In genomic region chr5:40347981-40348725, GRCh38 we compare ENCODE assay signal across 17 cellular contexts.
"Had no signal": no experiment of that assay in that cellular context is flagged by ENCODE, and none has a peak within 500 bp of the region (broad histone marks: within the 10 kb centered on the region; RNA-seq: fewer than 3 reads in every experiment).

No MANE protein-coding gene starts in this region.

- DNase-seq: dermis blood vessel endothelial cell; effector memory CD4-positive, alpha-beta T cell; foreskin melanocyte; glutamatergic neuron; heart right ventricle; hippocampal formation; islet precursor cell; kidney glomerular epithelial cell; left ventricle myocardium superior; lower lobe of right lung; natural killer cell; spleen; stimulated activated naive B cell treated with anti-CD40 and anti-IgM and Interleukin-4, amounts not matched to agents 10 μg/mL and 1 μg/mL and 100 μg/mL, for 72 hours; stimulated activated naive CD8-positive, alpha-beta T cell treated with anti-CD3 and anti-CD28 coated beads, Interleukin-15, amount 100 ng/mL, for 72 hours; transverse colon; upper lobe of right lung; uterus had no signal

- H3K4me1 Mint-ChIP-seq: natural killer cell; stimulated activated naive B cell treated with anti-CD40 and anti-IgM and Interleukin-4, amounts not matched to agents 10 μg/mL and 1 μg/mL and 100 μg/mL, for 72 hours had no signal

- H3K27ac Mint-ChIP-seq: natural killer cell; stimulated activated naive B cell treated with anti-CD40 and anti-IgM and Interleukin-4, amounts not matched to agents 10 μg/mL and 1 μg/mL and 100 μg/mL, for 72 hours had no signal

- H3K27me3 Mint-ChIP-seq: stimulated activated naive B cell treated with anti-CD40 and anti-IgM and Interleukin-4, amounts not matched to agents 10 μg/mL and 1 μg/mL and 100 μg/mL, for 72 hours; stimulated activated naive CD8-positive, alpha-beta T cell treated with anti-CD3 and anti-CD28 coated beads, Interleukin-15, amount 100 ng/mL, for 72 hours had no signal

- H3K4me3 Mint-ChIP-seq: natural killer cell; stimulated activated naive B cell treated with anti-CD40 and anti-IgM and Interleukin-4, amounts not matched to agents 10 μg/mL and 1 μg/mL and 100 μg/mL, for 72 hours; stimulated activated naive CD8-positive, alpha-beta T cell treated with anti-CD3 and anti-CD28 coated beads, Interleukin-15, amount 100 ng/mL, for 72 hours had no signal
